18 cellular contexts compared by ENCODE assay signal in genomic region chr7:103887853-103888602, GRCh38.
DNase-seq lines count a peak whose midpoint lies in the region; ATAC-seq lines count a peak whose summit lies in the region.
"Had no signal": no experiment of that assay in that cellular context is flagged by ENCODE, and none has a peak within 500 bp of the region (broad histone marks: within the 10 kb centered on the region; RNA-seq: fewer than 3 reads in every experiment).

No MANE protein-coding gene starts in this region.

- peak; percentile 56 for DNase-seq in Daoy (ENCODE audit: low read depth)
- DNase-seq in HT-29 (ENCODE audit: low spot score) = peak; percentile 6
- peak; percentile 46 for DNase-seq in SW480 (ENCODE audit: low spot score)
- peak; percentile 10 for DNase-seq in iPS-NIHi11 (ENCODE audit: low spot score)
- no peak for DNase-seq in stimulated activated CD4-positive, alpha-beta T cell treated with anti-CD3 and anti-CD28 coated beads, Interleukin-4, amount 100 ng/mL, for 1 hour
- DNase-seq in C1 segment of cervical spinal cord (lab: John Stamatoyannopoulos, UW) = no peak
- no peak for DNase-seq in NCI-H510A treated with DMSO at 0.1 percent for 48 hours (lab: John Stamatoyannopoulos, UW)
- DNase-seq: activated CD4-positive, CD25-positive, alpha-beta regulatory T cell treated with anti-CD3 and anti-CD28 coated beads, Interleukin-2, amount 50 U/mL, for 72 hours; adrenal gland; cerebellar nuclear complex; hippocampal formation; NCI-H1417 treated with DMSO at 0.1 percent for 48 hours; NCI-H226; retina; SIG-M5; stimulated activated naive B cell treated with anti-CD40 and anti-IgM and Interleukin-4, amounts not matched to agents 10 μg/mL and 1 μg/mL and 100 μg/mL, for 72 hours; tibial artery had no signal

- ATAC-seq in GM21529 (IDR thresholded peaks at IDR 0.05; ENCODE audit: unreplicated experiment) = no peak
- ATAC-seq: stimulated activated naive B cell treated with anti-CD40 and anti-IgM and Interleukin-4, amounts not matched to agents 10 μg/mL and 1 μg/mL and 100 μg/mL, for 72 hours had no signal

Comparison
In these comparisons a context has a peak if more than half of its experiments do, and no peak if none do; other contexts are left out.
1. DNase-seq: peak in Daoy (single experiment), HT-29 (single experiment), SW480 (single experiment) and iPS-NIHi11 (single experiment); none in stimulated activated CD4-positive, alpha-beta T cell treated with anti-CD3 and anti-CD28 coated beads, Interleukin-4, amount 100 ng/mL, for 1 hour (single experiment), C1 segment of cervical spinal cord (0 of 14) and NCI-H510A treated with DMSO at 0.1 percent for 48 hours (single experiment).